ENCODE assay signal across 11 cellular contexts in genomic region chr10:100745882-100746412, GRCh38. TPM values are rescaled to one million over a fixed set of nuclear protein-coding genes. Genes with fewer than 3 reads are reported as not detected.
DNase-seq lines count a peak whose midpoint lies in the region; ATAC-seq and TF ChIP-seq lines count a peak whose summit lies in the region.
"Had no signal": no experiment of that assay in that cellular context is flagged by ENCODE, and none has a peak within 500 bp of the region (broad histone marks: within the 10 kb centered on the region; RNA-seq: fewer than 3 reads in every experiment).

No MANE protein-coding gene starts in this region.

- TF ChIP-seq POLR2A in vagina (IDR thresholded peaks at IDR 0.05), result no peak

- H3K9me3 ChIP-seq in HUES48 (ENCODE audit: control insufficient read depth, insufficient read depth, low read length) (no peaks in the 10 kb centered on the region), osteoblast (ENCODE audit: low read depth, low read length) (no peaks in the 10 kb centered on the region), vagina (no peaks in the 10 kb centered on the region)

- no peak overlapping the region for H3K4me2 ChIP-seq in osteoblast (ENCODE audit: insufficient read depth, low read length)

- H3K9ac ChIP-seq in HUES48 (ENCODE audit: low read depth, low read length), result no peak overlapping the region

- H3K27me3 ChIP-seq in HUES48 (ENCODE audit: control insufficient read depth, insufficient read depth, low read length), result peaks cover 99% of the 10 kb centered on the region
- peaks cover 93% of the 10 kb centered on the region for H3K27me3 ChIP-seq in osteoblast (ENCODE audit: insufficient read depth, low read length)
- peaks cover 24% of the 10 kb centered on the region for H3K27me3 ChIP-seq in vagina

- H3K4me1 Mint-ChIP-seq in effector memory CD8-positive, alpha-beta T cell (ENCODE audit: low read depth in 2 of 2), result peaks cover 26 to 30% of the 10 kb centered on the region in 2 donors

- peaks cover 9% of the 10 kb centered on the region for H4K20me1 ChIP-seq in osteoblast (ENCODE audit: insufficient read depth, low read length)

- ATAC-seq in effector memory CD8-positive, alpha-beta T cell (replicated peaks), result no peak
- ATAC-seq in HG02588 (IDR thresholded peaks at IDR 0.05; ENCODE audit: unreplicated experiment), result no peak

- no peak overlapping the region for H3K27ac ChIP-seq in HUES48 (ENCODE audit: low read depth, low read length)
- H3K27ac ChIP-seq in osteoblast (ENCODE audit: low read depth, low read length), result no peak overlapping the region
- H3K27ac ChIP-seq in vagina, result no peak overlapping the region
- H3K27ac ChIP-seq: 22Rv1 had no signal

- H3K36me3 ChIP-seq in HUES48 (ENCODE audit: control insufficient read depth, insufficient read depth, low read length) (no peaks in the 10 kb centered on the region), osteoblast (ENCODE audit: insufficient read depth, low read length) (no peaks in the 10 kb centered on the region), vagina (no peaks in the 10 kb centered on the region)

- peak overlapping the region; percentile 57 to 70 for H3K4me3 Mint-ChIP-seq in effector memory CD8-positive, alpha-beta T cell

- H3K9me3 Mint-ChIP-seq in effector memory CD8-positive, alpha-beta T cell, result no peaks in the 10 kb centered on the region

- no peak overlapping the region for H2AFZ ChIP-seq in osteoblast (ENCODE audit: low read length)

- H3K36me3 Mint-ChIP-seq in effector memory CD8-positive, alpha-beta T cell (ENCODE audit: insufficient read depth), result peaks cover 2% of the 10 kb centered on the region

- H3K27ac Mint-ChIP-seq in effector memory CD8-positive, alpha-beta T cell, result no peak overlapping the region

- H3K79me2 ChIP-seq in osteoblast (ENCODE audit: insufficient read depth, low read length), result no peaks in the 10 kb centered on the region

- DNase-seq in NCI-H1417 (lab: John Stamatoyannopoulos, UW), result peak in 2 of 3 experiments; percentile 4 to 9
- DNase-seq in NCI-H1417 treated with DMSO at 0.1 percent for 48 hours (lab: John Stamatoyannopoulos, UW), result no peak
- no peak for DNase-seq in effector memory CD8-positive, alpha-beta T cell
- DNase-seq in osteoblast (ENCODE audit: insufficient read length, low spot score, missing footprints), result peak; percentile 66
- no peak for DNase-seq in vagina (ENCODE audit: extremely low spot score in 2 of 2)
- no peak for DNase-seq in Ammon's horn (ENCODE audit: low spot score)
- DNase-seq: activated effector memory CD4-positive, alpha-beta T cell treated with anti-CD3 and anti-CD28 coated beads, Interleukin-2, amount 50 U/mL, for 16 hours had no signal

- peaks cover 72 to 89% of the 10 kb centered on the region in 2 donors for H3K27me3 Mint-ChIP-seq in effector memory CD8-positive, alpha-beta T cell

- TF ChIP-seq CTCF in osteoblast (IDR thresholded peaks at IDR 0.05; ENCODE audit: extremely low read depth, low read depth, low read length) (no peak), vagina (IDR thresholded peaks at IDR 0.05) (no peak)

- H3K4me3 ChIP-seq in HUES48 (ENCODE audit: low read depth, low read length) (peak overlapping the region; percentile 43; the same call in 1 of the 2 replicates), osteoblast (ENCODE audit: insufficient read depth, low read length) (no peak overlapping the region), vagina (peak overlapping the region in 1 of 2 donors; percentile 15)

- H3K4me1 ChIP-seq in HUES48 (ENCODE audit: control insufficient read depth, insufficient read depth, low read length) (peaks cover 24% of the 10 kb centered on the region), osteoblast (ENCODE audit: insufficient read depth, low read length) (no peaks in the 10 kb centered on the region), vagina (peaks cover 44% of the 10 kb centered on the region)

- intact Hi-C loops in vagina (cut with DNase I), result no loop called here

RNA-seq across cellular contexts. Expression of gene PAX2, which starts 0.6 kb away (rescaled TPM):
- not detected in 2 replicates for total RNA-seq in osteoblast
- total RNA-seq in vagina, result not detected
- total RNA-seq: mononuclear cell had no signal

Comparison
In these comparisons a context has a peak if more than half of its experiments do, and no peak if none do; other contexts are left out.
1. DNase-seq: peak in NCI-H1417 (2 of 3) and osteoblast (single experiment); none in NCI-H1417 treated with DMSO at 0.1 percent for 48 hours (single experiment), effector memory CD8-positive, alpha-beta T cell (0 of 3), vagina (0 of 2) and Ammon's horn (single experiment).